Comparison of ENCODE assay signal across 8 cellular contexts in genomic region chr2:112121682-112122254, GRCh38. TPM values are rescaled to one million over a fixed set of nuclear protein-coding genes. Genes with fewer than 3 reads are reported as not detected.
DNase-seq lines count a peak whose midpoint lies in the region; ATAC-seq and TF ChIP-seq lines count a peak whose summit lies in the region.

No MANE protein-coding gene starts in this region.

- no peak overlapping the region for H3K4me2 ChIP-seq in GM23338

- CTCF ChIA-PET in CD4-positive, alpha-beta T cell (lab: Charles Lee) = interaction anchor here (0.5 to 2.1 kb wide), 18 partner anchors 11 to 464 kb away, joined by 3 to 16 read pairs (median 4); partner anchors contain the start of genes ZC3H6 and ZC3H8

- H2AFZ ChIP-seq in GM23338 = no peak overlapping the region

- DNase-seq in CD4-positive, alpha-beta T cell = peak in 7 of 10 experiments; percentile 20 to 45 (median 40)
- peak; percentile 68 for DNase-seq in GM23338 (ENCODE audit: low spot score)
- DNase-seq in NT2/D1 (ENCODE audit: low read depth, low spot score) = peak; percentile 36
- DNase-seq in astrocyte of the hippocampus (ENCODE audit: low read depth, low spot score) = peak; percentile 72
- peak; percentile 74 for DNase-seq in left kidney (ENCODE audit: low read depth, low spot score)
- no peak for DNase-seq in tibial artery
- DNase-seq in aorta = no peak

- H3K27ac ChIP-seq in CD4-positive, alpha-beta T cell (ENCODE audit: low read depth, low read length) = no peak overlapping the region
- H3K27ac ChIP-seq in GM23338 (ENCODE audit: low read depth) (no peak overlapping the region), tibial artery (no peak overlapping the region), aorta (ENCODE audit: low read depth in 1 of 2, low read length in 2 of 2) (no peak overlapping the region)

- H3K36me3 Mint-ChIP-seq in CD4-positive, alpha-beta T cell (ENCODE audit: low read depth) = peaks cover 28% of the 10 kb centered on the region
- H3K36me3 Mint-ChIP-seq in GM23338 (ENCODE audit: low read depth) = peaks cover 2% of the 10 kb centered on the region; the same call in 2 of the 3 replicates

- peak; percentile 80 for TF ChIP-seq CTCF in CD4-positive, alpha-beta T cell (IDR thresholded peaks at IDR 0.05)
- TF ChIP-seq CTCF in GM23338 (conservative IDR thresholded peaks at IDR 0.05; ENCODE audit: low read depth in 2 of 2) (peak; percentile 60 to 80), tibial artery (IDR thresholded peaks at IDR 0.05) (peak; percentile 48 to 65)

- H3K36me3 ChIP-seq in GM23338 (ENCODE audit: insufficient read depth) = no peaks in the 10 kb centered on the region; the same call in 1 of the 2 replicates
- H3K36me3 ChIP-seq in NT2/D1 (ENCODE audit: insufficient read depth, insufficient read length, low read length) = peaks cover under 1% of the 10 kb centered on the region
- H3K36me3 ChIP-seq in tibial artery = peaks cover 4 to 18% (median 9%) of the 10 kb centered on the region in 3 donors
- H3K36me3 ChIP-seq in aorta (ENCODE audit: control insufficient read depth in 1 of 2, insufficient read depth in 2 of 2, low read length in 1 of 2) = peaks cover 0 to 6% of the 10 kb centered on the region in 2 donors

- intact Hi-C loops in CD4-positive, alpha-beta T cell (cut with DNase I, micrococcal nuclease) = loop anchor here (1.0 to 10.0 kb wide), 6 partner anchors 36 to 463 kb away; partner anchors contain the start of gene CHCHD5 (in 1 of the 2)
- intact Hi-C loops in tibial artery (cut with DNase I; ENCODE audit: low total_unique reads) (loop anchor here (5.0 to 10.0 kb wide), 2 partner anchors 136 to 313 kb away; partner anchors contain the start of genes RGPD8 and ZC3H8), aorta (cut with DNase I) (loop anchor here (5.0 to 10.0 kb wide), 2 partner anchors 123 to 311 kb away; partner anchors contain the start of gene RGPD8 (in 1 of the 2))

- H3K4me3 Mint-ChIP-seq in CD4-positive, alpha-beta T cell = no peak overlapping the region
- no peak overlapping the region for H3K4me3 Mint-ChIP-seq in GM23338

- no peaks in the 10 kb centered on the region for H3K9me2 ChIP-seq in GM23338 (ENCODE audit: insufficient read depth)

- no peaks in the 10 kb centered on the region for H3K27me3 ChIP-seq in CD4-positive, alpha-beta T cell (ENCODE audit: control insufficient read depth, insufficient read depth, low read length)
- H3K27me3 ChIP-seq in GM23338 (ENCODE audit: insufficient read depth) (no peaks in the 10 kb centered on the region), NT2/D1 (ENCODE audit: insufficient read depth, insufficient read length) (no peaks in the 10 kb centered on the region), tibial artery (no peaks in the 10 kb centered on the region), aorta (ENCODE audit: control insufficient read depth in 1 of 2, insufficient read depth in 2 of 2, low read length in 1 of 2) (no peaks in the 10 kb centered on the region)

- no peaks in the 10 kb centered on the region for H3K4me1 Mint-ChIP-seq in CD4-positive, alpha-beta T cell (ENCODE audit: low read depth)
- H3K4me1 Mint-ChIP-seq in GM23338 = no peaks in the 10 kb centered on the region

- no peaks in the 10 kb centered on the region for H4K20me1 ChIP-seq in GM23338 (replicated peaks; ENCODE audit: insufficient read depth)

- ATAC-seq in CD4-positive, alpha-beta T cell (ENCODE audit: poor library complexity) = no peak
- ATAC-seq in GM23338 (no peak), aorta (ENCODE audit: low FRiP score) (no peak), GM21423 (IDR thresholded peaks at IDR 0.05; ENCODE audit: unreplicated experiment) (no peak)

- no peaks in the 10 kb centered on the region for H3F3A ChIP-seq in GM23338 (replicated peaks; ENCODE audit: low read depth)

- no peak overlapping the region for H3K9ac ChIP-seq in NT2/D1 (ENCODE audit: insufficient read length, low read depth)

- H3K4me3 ChIP-seq in GM23338 (no peak overlapping the region), NT2/D1 (ENCODE audit: insufficient read length, low read depth) (no peak overlapping the region), tibial artery (no peak overlapping the region), aorta (ENCODE audit: low read length in 2 of 2) (no peak overlapping the region)

- H3K27me3 Mint-ChIP-seq in CD4-positive, alpha-beta T cell = no peaks in the 10 kb centered on the region
- H3K27me3 Mint-ChIP-seq in GM23338 (ENCODE audit: insufficient read depth, low read depth, poor library complexity) = no peaks in the 10 kb centered on the region

- no peaks in the 10 kb centered on the region for H3K9me3 ChIP-seq in CD4-positive, alpha-beta T cell (ENCODE audit: control insufficient read depth, low read length)
- H3K9me3 ChIP-seq in NT2/D1 (ENCODE audit: insufficient read depth, low read length) (peaks cover 9% of the 10 kb centered on the region; the same call in 1 of the 2 replicates), tibial artery (no peaks in the 10 kb centered on the region), aorta (ENCODE audit: control insufficient read depth, low read length) (no peaks in the 10 kb centered on the region)

- H3K27ac Mint-ChIP-seq in CD4-positive, alpha-beta T cell = peak overlapping the region; percentile 35
- H3K27ac Mint-ChIP-seq in GM23338 = no peak overlapping the region

- POLR2A ChIA-PET in CD4-positive, alpha-beta T cell (lab: Charles Lee) = interaction anchor here (0.8 to 1.2 kb wide), 6 partner anchors 34 to 153 kb away, joined by 3 to 7 read pairs (median 4); partner anchors contain the start of gene ZC3H8

- no peaks in the 10 kb centered on the region for H3K9me3 Mint-ChIP-seq in CD4-positive, alpha-beta T cell
- H3K9me3 Mint-ChIP-seq in GM23338 = peaks cover 8% of the 10 kb centered on the region; the same call in 1 of the 3 replicates

- no peaks in the 10 kb centered on the region for H3K79me2 ChIP-seq in GM23338 (replicated peaks; ENCODE audit: insufficient read depth)

- H3K4me1 ChIP-seq in GM23338 (ENCODE audit: insufficient read depth) (no peaks in the 10 kb centered on the region), NT2/D1 (ENCODE audit: insufficient read depth, insufficient read length) (no peaks in the 10 kb centered on the region), tibial artery (no peaks in the 10 kb centered on the region), aorta (ENCODE audit: control insufficient read depth in 1 of 2, insufficient read depth in 2 of 2, low read length in 2 of 2) (no peaks in the 10 kb centered on the region)

TF ChIP-seq in GM23338, 12 proteins besides CTCF, POLR2A, EP300 and RAD21 (continues in another document):
- TF ChIP-seq CREB1 (CRISPR knock-in tag; IDR thresholded peaks at IDR 0.05; ENCODE audit: low read depth) = no peak
- TF ChIP-seq STAT1 (IDR thresholded peaks at IDR 0.05; ENCODE audit: unreplicated experiment) = no peak
- TF ChIP-seq EZH2phosphoT487 (IDR thresholded peaks at IDR 0.05; ENCODE audit: unreplicated experiment) = no peak
- no peak for TF ChIP-seq ZNF331 (CRISPR knock-in tag; IDR thresholded peaks at IDR 0.05; ENCODE audit: low read depth)
- no peak for TF ChIP-seq REST (IDR thresholded peaks at IDR 0.05; ENCODE audit: unreplicated experiment)
- TF ChIP-seq EZH2 (IDR thresholded peaks at IDR 0.05; ENCODE audit: low read depth, unreplicated experiment) = no peak
- no peak for TF ChIP-seq NANOG (IDR thresholded peaks at IDR 0.05; ENCODE audit: borderline replicate concordance)
- no peak for TF ChIP-seq ETS1 (IDR thresholded peaks at IDR 0.05)
- TF ChIP-seq JUNB (IDR thresholded peaks at IDR 0.05; ENCODE audit: unreplicated experiment) = no peak

RNA-seq across cellular contexts. Expression of gene FBLN7, which starts 16.4 kb away (rescaled TPM):
- 10 to 100 TPM; 27.0 to 27.2 TPM for total RNA-seq in CD4-positive, alpha-beta T cell
- total RNA-seq in GM23338 (2014; rRNA removed; shearing (Covaris generic)) = 1.4 TPM in 1 of 2 replicates, not detected in the other
- polyA plus RNA-seq in GM23338 (2016; fragmentation: Nextera tagmentation; extraction: Ambion mirVana) (0.14 and 0.16 TPM in 2 replicates), aorta (10 to 100 TPM in 1 of 2 donors, 1 to 10 TPM in 1; 2.6 to 13.5 TPM)
- total RNA-seq in aorta = 1 to 10 TPM; 4.5 to 6.1 TPM

Comparison
In these comparisons a context has a peak if more than half of its experiments do, and no peak if none do; other contexts are left out.
1. DNase-seq: peak in CD4-positive, alpha-beta T cell (7 of 10), GM23338 (single experiment), NT2/D1 (single experiment), astrocyte of the hippocampus (single experiment) and left kidney (single experiment); none in tibial artery (0 of 2) and aorta (0 of 2).
2. Peak in every context shown above with its lines, with median percentiles within 50 percentile points of each other: CTCF ChIP-seq.